ENCODE assay signal across 1 cellular context in genomic region chr6:4018194-4019111, GRCh38.
TF ChIP-seq lines count a peak whose summit lies in the region.

No MANE protein-coding gene starts in this region.

TF ChIP-seq in HepG2, 621 proteins besides CTCF, POLR2A, EP300 and RAD21 (continued from another document and continues in another):
- peak; percentile 98 for TF ChIP-seq ZSCAN31 (CRISPR knock-in tag; IDR thresholded peaks at IDR 0.05; ENCODE audit: low read depth)
- peak; percentile 63 for TF ChIP-seq CREB1 (IDR thresholded peaks at IDR 0.05)
- peak; percentile 70 for TF ChIP-seq CREB1 (CRISPR knock-in tag; IDR thresholded peaks at IDR 0.05)
- TF ChIP-seq PRMT3 (CRISPR knock-in tag; IDR thresholded peaks at IDR 0.05; ENCODE audit: borderline replicate concordance, low read depth) = no peak
- 0 out of 2 replicates have a peak, but pooled peaks have one; percentile 12 for TF ChIP-seq ZC3H4 (CRISPR knock-in tag; IDR thresholded peaks at IDR 0.05; ENCODE audit: borderline replicate concordance)
- no peak for TF ChIP-seq CSRNP2 (CRISPR knock-in tag; conservative IDR thresholded peaks at IDR 0.05; ENCODE audit: low read depth)
- no peak for TF ChIP-seq NFIB (CRISPR knock-in tag; IDR thresholded peaks at IDR 0.05; ENCODE audit: borderline replicate concordance)
- no peak for TF ChIP-seq HMGA1 (CRISPR knock-in tag; conservative IDR thresholded peaks at IDR 0.05)
- TF ChIP-seq ZNF10 (CRISPR knock-in tag; IDR thresholded peaks at IDR 0.05; ENCODE audit: borderline replicate concordance, low read depth) = no peak
- TF ChIP-seq NFYB (CRISPR knock-in tag; IDR thresholded peaks at IDR 0.05) = peak; percentile 45; the same call in 1 of the 2 replicates
- TF ChIP-seq SNAPC4 (CRISPR knock-in tag; IDR thresholded peaks at IDR 0.05) = peak; percentile 90
- TF ChIP-seq ZNF230 (CRISPR knock-in tag; IDR thresholded peaks at IDR 0.05) = peak; percentile 97
- peak; percentile 31; the same call in 1 of the 2 replicates for TF ChIP-seq ATAD3A (CRISPR knock-in tag; IDR thresholded peaks at IDR 0.05)
- peak; percentile 45; the same call in 1 of the 2 replicates for TF ChIP-seq HMG20B (CRISPR knock-in tag; conservative IDR thresholded peaks at IDR 0.05)
- TF ChIP-seq ZFP91 (CRISPR knock-in tag; IDR thresholded peaks at IDR 0.05; ENCODE audit: borderline replicate concordance) = peak; percentile 98
- peak; percentile 90; the same call in 1 of the 3 replicates for TF ChIP-seq MXI1 (IDR thresholded peaks at IDR 0.05; ENCODE audit: borderline replicate concordance, low read depth, low read length)
- peak; percentile 47 for TF ChIP-seq HNRNPK (IDR thresholded peaks at IDR 0.05; ENCODE audit: low read depth, low read length, poor library complexity, severe bottlenecking)
- TF ChIP-seq ETS1 (CRISPR knock-in tag; IDR thresholded peaks at IDR 0.05) = peak; percentile 86; the same call in 1 of the 2 replicates
- peak; percentile 95; the same call in 1 of the 2 replicates for TF ChIP-seq ZSCAN30 (CRISPR knock-in tag; IDR thresholded peaks at IDR 0.05)
- peak; percentile 97; the same call in 1 of the 2 replicates for TF ChIP-seq ZMAT3 (CRISPR knock-in tag; conservative IDR thresholded peaks at IDR 0.05)
- TF ChIP-seq MZF1 (CRISPR knock-in tag; IDR thresholded peaks at IDR 0.05; ENCODE audit: borderline replicate concordance) = no peak
- peak; percentile 99 for TF ChIP-seq ZNF687 (CRISPR knock-in tag; IDR thresholded peaks at IDR 0.05)
- peak; percentile 71; the same call in 1 of the 2 replicates for TF ChIP-seq CCDC6 (CRISPR knock-in tag; IDR thresholded peaks at IDR 0.05)
- TF ChIP-seq MBD4 (IDR thresholded peaks at IDR 0.05; ENCODE audit: borderline replicate concordance, low read length) = no peak
- peak; percentile 98 for TF ChIP-seq NFKB2 (CRISPR knock-in tag; IDR thresholded peaks at IDR 0.05; ENCODE audit: borderline replicate concordance)
- TF ChIP-seq RFX5 (IDR thresholded peaks at IDR 0.05; ENCODE audit: low read depth, low read length) = 0 out of 2 replicates have a peak, but pooled peaks have one; percentile 22
- peak; percentile 98 for TF ChIP-seq ZNF30 (CRISPR knock-in tag; IDR thresholded peaks at IDR 0.05)
- TF ChIP-seq PITX1 (CRISPR knock-in tag; IDR thresholded peaks at IDR 0.05) = peak; percentile 90
- no peak; the same call in 1 of the 2 replicates for TF ChIP-seq ZNF644 (CRISPR knock-in tag; IDR thresholded peaks at IDR 0.05; ENCODE audit: low read depth)
- peak; percentile 52; the same call in 1 of the 2 replicates for TF ChIP-seq GABPA (IDR thresholded peaks at IDR 0.05; ENCODE audit: low read depth, low read length)
- TF ChIP-seq GABPA (CRISPR knock-in tag; IDR thresholded peaks at IDR 0.05; ENCODE audit: low read depth) = peak; percentile 89
- no peak for TF ChIP-seq CENPX (CRISPR knock-in tag; IDR thresholded peaks at IDR 0.05)
- no peak for TF ChIP-seq NFRKB (IDR thresholded peaks at IDR 0.05)
- no peak for TF ChIP-seq ZNF282 (IDR thresholded peaks at IDR 0.05; ENCODE audit: partially characterized antibody)
- TF ChIP-seq MTF1 (CRISPR knock-in tag; IDR thresholded peaks at IDR 0.05) = 0 out of 2 replicates have a peak, but pooled peaks have one; percentile 40
- TF ChIP-seq JUND (CRISPR knock-in tag; IDR thresholded peaks at IDR 0.05) = peak; percentile 46; the same call in 1 of the 2 replicates
- TF ChIP-seq ZKSCAN1 (IDR thresholded peaks at IDR 0.05; ENCODE audit: low read length) = no peak; the same call in 1 of the 2 replicates
- TF ChIP-seq IKZF5 (CRISPR knock-in tag; IDR thresholded peaks at IDR 0.05) = peak; percentile 95
- peak; percentile 90 for TF ChIP-seq KAT8 (CRISPR knock-in tag; IDR thresholded peaks at IDR 0.05)
- TF ChIP-seq RBFOX2 (IDR thresholded peaks at IDR 0.05; ENCODE audit: low read depth, low read length) = peak; percentile 99
- 0 out of 2 replicates have a peak, but pooled peaks have one; percentile 49 for TF ChIP-seq BATF2 (CRISPR knock-in tag; IDR thresholded peaks at IDR 0.05)
- peak; percentile 96 for TF ChIP-seq PTBP1 (IDR thresholded peaks at IDR 0.05; ENCODE audit: low read depth, low read length, poor library complexity, severe bottlenecking)
- peak; percentile 92; the same call in 1 of the 2 replicates for TF ChIP-seq HINFP (CRISPR knock-in tag; IDR thresholded peaks at IDR 0.05; ENCODE audit: low read depth)
- TF ChIP-seq AHR (CRISPR knock-in tag; IDR thresholded peaks at IDR 0.05) = peak; percentile 93; the same call in 1 of the 2 replicates
